ENCODE assay signal across 7 cellular contexts in genomic region chr19:15621801-15622200, GRCh38. TPM values are rescaled to one million over a fixed set of nuclear protein-coding genes. Genes with fewer than 3 reads are reported as not detected.
"Had no signal": no experiment of that assay in that cellular context is flagged by ENCODE, and none has a peak within 500 bp of the region (broad histone marks: within the 10 kb centered on the region; RNA-seq: fewer than 3 reads in every experiment).

No MANE protein-coding gene starts in this region.

- H3K4me3 Mint-ChIP-seq: GM23338, H9 had no signal

- H3K4me1 Mint-ChIP-seq: GM23338, H9 had no signal

- ATAC-seq: GM23338, K562 had no signal

- DNase-seq: H9, HCEC 1CT, IMR-90 had no signal

- H3K27ac Mint-ChIP-seq: GM23338, H9 had no signal

RNA-seq across cellular contexts. Expression of gene CYP4F8, which starts 6.8 kb away (rescaled TPM):
- total RNA-seq: GM23338, H1, H9, HT-29, IMR-90, K562 had no signal

RNA-seq across cellular contexts. Expression of gene CYP4F3, which starts 18.9 kb away (rescaled TPM):
- total RNA-seq: GM23338, H1, H9, IMR-90 had no signal

RNA-seq across cellular contexts. Expression of gene CYP4F12, which starts 51.1 kb away (rescaled TPM):
- total RNA-seq: GM23338, H1, H9, IMR-90, K562 had no signal
